ENCODE assay signal across 1 cellular context in genomic region chr20:62910217-62910766, GRCh38.
TF ChIP-seq lines count a peak whose summit lies in the region.

No MANE protein-coding gene starts in this region.

TF ChIP-seq in HepG2, 621 proteins besides CTCF, POLR2A, EP300 and RAD21:
- TF ChIP-seq ZNF441 (CRISPR knock-in tag; IDR thresholded peaks at IDR 0.05; ENCODE audit: borderline replicate concordance) (no peak), CBX5 (CRISPR knock-in tag; IDR thresholded peaks at IDR 0.05; ENCODE audit: borderline replicate concordance) (0 out of 2 replicates have a peak, but pooled peaks have one; percentile 28), USF2 (IDR thresholded peaks at IDR 0.05; ENCODE audit: low read depth, low read length) (no peak), USF2 (CRISPR knock-in tag; IDR thresholded peaks at IDR 0.05; ENCODE audit: borderline replicate concordance) (no peak), STAT5B (CRISPR knock-in tag; IDR thresholded peaks at IDR 0.05) (no peak), ARNT (IDR thresholded peaks at IDR 0.05) (no peak), ZMYM4 (CRISPR knock-in tag; IDR thresholded peaks at IDR 0.05) (no peak), CREM (IDR thresholded peaks at IDR 0.05) (no peak), CREM (CRISPR knock-in tag; IDR thresholded peaks at IDR 0.05) (no peak), SMAD1 (CRISPR knock-in tag; IDR thresholded peaks at IDR 0.05; ENCODE audit: borderline replicate concordance, low read depth) (no peak), FOXP4 (CRISPR knock-in tag; IDR thresholded peaks at IDR 0.05) (no peak), NCOR1 (IDR thresholded peaks at IDR 0.05; ENCODE audit: borderline replicate concordance, low read length) (no peak), E2F1 (CRISPR knock-in tag; IDR thresholded peaks at IDR 0.05) (no peak), THAP7 (CRISPR knock-in tag; IDR thresholded peaks at IDR 0.05) (peak; percentile 30; the same call in 1 of the 2 replicates), SMARCE1 (IDR thresholded peaks at IDR 0.05; ENCODE audit: borderline replicate concordance) (no peak), CHCHD3 (CRISPR knock-in tag; IDR thresholded peaks at IDR 0.05) (no peak), SRSF9 (IDR thresholded peaks at IDR 0.05; ENCODE audit: borderline replicate concordance, insufficient read depth, low read depth, low read length, poor library complexity, severe bottlenecking) (no peak), RBM22 (optimal IDR thresholded peaks at IDR 0.05; ENCODE audit: low read length) (peak; percentile 92), ZNF251 (CRISPR knock-in tag; IDR thresholded peaks at IDR 0.05) (no peak), ZHX2 (IDR thresholded peaks at IDR 0.05; ENCODE audit: low read depth) (no peak), ZHX2 (CRISPR knock-in tag; IDR thresholded peaks at IDR 0.05; ENCODE audit: borderline replicate concordance) (no peak), BRF2 (CRISPR knock-in tag; IDR thresholded peaks at IDR 0.05) (no peak), RFXANK (CRISPR knock-in tag; IDR thresholded peaks at IDR 0.05) (no peak), POLR2AphosphoS2 (IDR thresholded peaks at IDR 0.05; ENCODE audit: low read depth, low read length) (0 out of 2 replicates have a peak, but pooled peaks have one; percentile 39)
